In the genomic region with DNA sequence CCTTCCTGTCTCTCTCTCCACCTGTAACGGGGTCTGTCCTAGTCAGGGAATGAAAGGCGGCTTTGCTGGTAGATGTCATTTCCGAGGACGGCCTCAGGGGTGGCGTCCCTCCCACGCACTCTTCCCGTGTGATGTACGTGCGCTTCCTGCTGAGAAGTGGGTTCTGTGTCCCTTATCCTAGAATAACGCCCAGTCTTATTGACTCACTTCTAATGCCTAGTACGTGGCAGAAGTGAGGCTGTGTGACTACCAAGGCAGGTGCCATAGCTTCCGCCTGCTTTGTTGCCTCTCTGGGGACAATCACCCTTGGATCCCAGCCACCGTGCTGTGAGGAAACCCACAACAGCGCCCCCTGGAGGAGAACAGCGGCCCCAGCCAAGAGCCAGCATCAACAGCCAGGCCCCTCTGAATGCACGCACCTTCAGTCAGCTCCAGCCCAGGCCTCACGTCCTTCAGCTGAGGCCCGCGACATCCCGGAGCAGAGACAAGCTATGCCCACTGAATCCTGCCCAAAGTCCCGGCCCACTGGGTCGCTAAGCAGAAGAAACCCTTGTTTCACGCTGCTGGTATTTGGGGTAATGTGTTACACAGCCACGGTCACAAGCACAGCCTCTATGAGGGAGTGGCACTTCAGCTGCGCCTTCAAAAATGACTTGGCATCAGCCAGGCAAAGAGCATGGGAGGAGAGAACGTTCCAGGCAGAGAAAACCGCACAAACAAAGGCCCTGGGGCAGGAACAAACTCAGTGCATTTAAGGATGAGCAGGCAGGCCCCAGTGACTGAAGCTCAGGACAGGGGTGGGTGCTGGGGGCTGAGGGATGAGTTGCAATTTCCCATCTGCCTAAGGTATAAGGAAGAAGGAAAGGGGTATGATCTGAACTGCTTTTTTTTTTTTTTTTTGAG, we compare ENCODE assay signal across 8 cellular contexts.
DNase-seq lines count a peak whose midpoint lies in the region; ATAC-seq and TF ChIP-seq lines count a peak whose summit lies in the region.

No MANE protein-coding gene starts in this region.

- TF ChIP-seq RAD21 in IMR-90 (IDR thresholded peaks at IDR 0.05; ENCODE audit: low read length), result peak; percentile 19; the same call in 1 of the 2 replicates

- H3K36me3 Mint-ChIP-seq in CD4-positive, alpha-beta T cell (ENCODE audit: low read depth), result no peaks in the 10 kb centered on the region
- peaks cover 2% of the 10 kb centered on the region for H3K36me3 Mint-ChIP-seq in memory B cell

- H3K4me3 Mint-ChIP-seq in CD4-positive, alpha-beta T cell, result peak overlapping the region; percentile 7
- no peak overlapping the region for H3K4me3 Mint-ChIP-seq in memory B cell

- no peak overlapping the region for H4K5ac ChIP-seq in IMR-90 (ENCODE audit: low read depth, low read length)

- H3K36me3 ChIP-seq in IMR-90 (ENCODE audit: control insufficient read depth, insufficient read depth, low read length) (no peaks in the 10 kb centered on the region), brain microvascular endothelial cell (replicated peaks) (no peaks in the 10 kb centered on the region)

- H3K9me3 Mint-ChIP-seq in CD4-positive, alpha-beta T cell, result no peaks in the 10 kb centered on the region
- H3K9me3 Mint-ChIP-seq in memory B cell, result peaks cover 4% of the 10 kb centered on the region

- H3K4ac ChIP-seq in IMR-90 (ENCODE audit: low read depth, low read length), result no peak overlapping the region; the same call in 1 of the 2 replicates

- peak overlapping the region; percentile 56; the same call in 1 of the 2 replicates for H2BK120ac ChIP-seq in IMR-90 (ENCODE audit: low read depth, low read length)

- intact Hi-C loops in CD4-positive, alpha-beta T cell (cut with DNase I, micrococcal nuclease), result no loop called here
- intact Hi-C loops in IMR-90 (cut with micrococcal nuclease), result no loop called here

- H3K4me1 Mint-ChIP-seq in CD4-positive, alpha-beta T cell (ENCODE audit: low read depth), result no peaks in the 10 kb centered on the region
- H3K4me1 Mint-ChIP-seq in memory B cell, result no peaks in the 10 kb centered on the region

- H3K79me1 ChIP-seq in IMR-90 (ENCODE audit: low read depth in 1 of 2, low read length in 2 of 2), result no peaks in the 10 kb centered on the region

- no peaks in the 10 kb centered on the region for H4K20me1 ChIP-seq in IMR-90 (ENCODE audit: insufficient read depth, low read length)

- peak; percentile 63 for ATAC-seq in CD4-positive, alpha-beta T cell (ENCODE audit: poor library complexity)
- ATAC-seq in IMR-90 (ENCODE audit: low read depth) (no peak), memory B cell (ENCODE audit: low read depth) (peak; percentile 44), HG03457 (IDR thresholded peaks at IDR 0.05; ENCODE audit: unreplicated experiment) (no peak), HG03469 (IDR thresholded peaks at IDR 0.05; ENCODE audit: unreplicated experiment) (no peak)

- peaks cover 2% of the 10 kb centered on the region for H3K27me3 ChIP-seq in CD4-positive, alpha-beta T cell (ENCODE audit: control insufficient read depth, insufficient read depth, low read length)
- no peaks in the 10 kb centered on the region for H3K27me3 ChIP-seq in IMR-90 (ENCODE audit: control insufficient read depth, insufficient read depth, low read length)
- no peaks in the 10 kb centered on the region for H3K27me3 ChIP-seq in brain microvascular endothelial cell (replicated peaks)

- H4K8ac ChIP-seq in IMR-90 (ENCODE audit: low read depth in 2 of 2, low read length in 2 of 2), result peak overlapping the region in 1 of 2 experiments; percentile 45; a peak in 1 of 4 replicates

- BruUV-seq in IMR-90 (replicated peaks; lab: Mats Ljungman, UMichigan), result no TSS peak

- H3K18ac ChIP-seq in IMR-90 (ENCODE audit: low read depth, low read length), result no peak overlapping the region

- POLR2A ChIA-PET in CD4-positive, alpha-beta T cell (lab: Charles Lee), result no interaction called here
- POLR2A ChIA-PET in IMR-90 (lab: Charles Lee; ENCODE audit: unreplicated experiment), result no interaction called here

- peak overlapping the region; percentile 68 for H2AK5ac ChIP-seq in IMR-90 (ENCODE audit: low read depth, low read length)

- peaks cover 5% of the 10 kb centered on the region; the same call in 1 of the 2 replicates for H3K4me1 ChIP-seq in IMR-90 (ENCODE audit: control insufficient read depth, insufficient read depth, low read length)

- H3K27me3 Mint-ChIP-seq in CD4-positive, alpha-beta T cell, result peaks cover 5% of the 10 kb centered on the region
- H3K27me3 Mint-ChIP-seq in memory B cell, result peaks cover 13% of the 10 kb centered on the region

- H3K9me3 ChIP-seq in CD4-positive, alpha-beta T cell (ENCODE audit: control insufficient read depth, low read length), result no peaks in the 10 kb centered on the region
- 0 out of 2 replicates have a peak, but pooled peaks cover 2% of the 10 kb centered on the region for H3K9me3 ChIP-seq in IMR-90 (ENCODE audit: control insufficient read depth, insufficient read depth, low read length)

- dilution Hi-C loops in IMR-90 (cut with HindIII; ENCODE audit: low sequenced_read_pairs, unreplicated experiment), result no loop called here

- H2AK9ac ChIP-seq in IMR-90 (replicated peaks; ENCODE audit: low read depth, low read length, poor library complexity), result no peak overlapping the region

- peak; percentile 43 for TF ChIP-seq CTCF in CD4-positive, alpha-beta T cell (IDR thresholded peaks at IDR 0.05)
- TF ChIP-seq CTCF in IMR-90 (conservative IDR thresholded peaks at IDR 0.05; ENCODE audit: low read depth, low read length) (peak; percentile 48), brain microvascular endothelial cell (IDR thresholded peaks at IDR 0.05; ENCODE audit: low read depth, low read length, missing control alignments) (peak; percentile 81)

- H4K91ac ChIP-seq in IMR-90 (ENCODE audit: insufficient read depth, low read depth, low read length), result no peak overlapping the region; the same call in 1 of the 2 replicates

- no peak overlapping the region for H3K23ac ChIP-seq in IMR-90 (ENCODE audit: low read depth, low read length)

- H2BK5ac ChIP-seq in IMR-90 (ENCODE audit: low read depth, low read length, poor library complexity, severe bottlenecking), result no peak overlapping the region

- H3K14ac ChIP-seq in IMR-90 (replicated peaks; ENCODE audit: low read depth, low read length), result 0 out of 2 replicates have a peak overlapping the region, but pooled peaks have one; percentile 19

- peak; percentile 20 to 53 (median 25) for DNase-seq in CD4-positive, alpha-beta T cell
- DNase-seq in IMR-90 (no peak), UCSD-AML1 (lab: John Stamatoyannopoulos, UW; ENCODE audit: unreplicated experiment) (peak; percentile 60), brain microvascular endothelial cell (peak; percentile 41), memory B cell (ENCODE audit: low spot score in 2 of 2) (no peak), substantia nigra (lab: John Stamatoyannopoulos, UW) (peak in 32 of 49 donors; percentile 0 to 69 (median 20))

- CTCF ChIA-PET in CD4-positive, alpha-beta T cell (lab: Charles Lee), result no interaction called here
- CTCF ChIA-PET in IMR-90 (lab: Yijun Ruan, JAX), result interaction anchor here (0.9 kb wide), 1 partner anchor 10 kb away, joined by 3 read pairs; no protein-coding TSS in a partner anchor

- H2BK15ac ChIP-seq in IMR-90 (ENCODE audit: low read depth, low read length), result 0 out of 3 replicates have a peak overlapping the region, but pooled peaks have one; percentile 10

- H3K9me1 ChIP-seq in IMR-90 (ENCODE audit: insufficient read depth, low read length), result peaks cover 10% of the 10 kb centered on the region

- H3K4me3 ChIP-seq in IMR-90 (ENCODE audit: insufficient read depth, low read depth, low read length), result no peak overlapping the region
- no peak overlapping the region for H3K4me3 ChIP-seq in brain microvascular endothelial cell (ENCODE audit: low read depth, low read length)

- no peak overlapping the region for H3K9ac ChIP-seq in IMR-90 (ENCODE audit: low read depth, low read length)

- no peak overlapping the region for H3K4me2 ChIP-seq in IMR-90 (ENCODE audit: low read depth, low read length)

- no peak overlapping the region for H3K56ac ChIP-seq in IMR-90 (ENCODE audit: extremely low read depth, insufficient read depth, low read length)

- no peak for TF ChIP-seq POLR2A in IMR-90 (IDR thresholded peaks at IDR 0.05; ENCODE audit: low read depth, low read length)

- WGBS in IMR-90 (ENCODE audit: extremely low coverage in 2 of 2, insufficient read length in 1 of 2), 2 experiments, result 71% methylated on average over 20 of the region's 27 CpGs; no CpG with 5 or more reads in 1 of the 2 experiments

- no peak overlapping the region for H3K27ac Mint-ChIP-seq in CD4-positive, alpha-beta T cell
- no peak overlapping the region for H3K27ac Mint-ChIP-seq in memory B cell

- peak overlapping the region; percentile 72 for H2AFZ ChIP-seq in IMR-90 (replicated peaks; ENCODE audit: low read length, poor library complexity)

- peak overlapping the region; percentile 52; the same call in 1 of the 2 replicates for H2BK20ac ChIP-seq in IMR-90 (ENCODE audit: low read depth, low read length)

- in situ Hi-C loops in IMR-90 (cut with MboI; ENCODE audit: low sequenced_read_pairs) (no loop called here), brain microvascular endothelial cell (cut with HindIII; ENCODE audit: low pct_ligation_motif_present, low sequenced_read_pairs) (loop anchor here (25.0 kb wide), 1 partner anchor 331 kb away; no protein-coding TSS in a partner anchor)

- no peak overlapping the region for H3K27ac ChIP-seq in CD4-positive, alpha-beta T cell (ENCODE audit: low read depth, low read length)
- H3K27ac ChIP-seq in IMR-90 (ENCODE audit: insufficient read depth, low read length) (no peak overlapping the region), brain microvascular endothelial cell (no peak overlapping the region), substantia nigra (ENCODE audit: low read depth, low read length, poor library complexity, severe bottlenecking) (no peak overlapping the region)

TF ChIP-seq in IMR-90, 13 proteins besides CTCF, POLR2A, EP300 and RAD21:
- TF ChIP-seq, protein P1, sequence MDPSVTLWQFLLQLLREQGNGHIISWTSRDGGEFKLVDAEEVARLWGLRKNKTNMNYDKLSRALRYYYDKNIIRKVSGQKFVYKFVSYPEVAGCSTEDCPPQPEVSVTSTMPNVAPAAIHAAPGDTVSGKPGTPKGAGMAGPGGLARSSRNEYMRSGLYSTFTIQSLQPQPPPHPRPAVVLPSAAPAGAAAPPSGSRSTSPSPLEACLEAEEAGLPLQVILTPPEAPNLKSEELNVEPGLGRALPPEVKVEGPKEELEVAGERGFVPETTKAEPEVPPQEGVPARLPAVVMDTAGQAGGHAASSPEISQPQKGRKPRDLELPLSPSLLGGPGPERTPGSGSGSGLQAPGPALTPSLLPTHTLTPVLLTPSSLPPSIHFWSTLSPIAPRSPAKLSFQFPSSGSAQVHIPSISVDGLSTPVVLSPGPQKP (IDR thresholded peaks at IDR 0.05; ENCODE audit: borderline replicate concordance, low read depth, low read length), result no peak
- TF ChIP-seq SMC3 (IDR thresholded peaks at IDR 0.05; ENCODE audit: low read depth, low read length) (peak; percentile 38), RFX5 (IDR thresholded peaks at IDR 0.05; ENCODE audit: low read depth, low read length) (no peak), CHD1 (IDR thresholded peaks at IDR 0.05; ENCODE audit: low read depth, low read length) (no peak), RCOR1 (IDR thresholded peaks at IDR 0.05; ENCODE audit: insufficient replicate concordance, low read length) (no peak)

Comparison
In these comparisons a context has a peak if more than half of its experiments do, and no peak if none do; other contexts are left out.
1. ATAC-seq: peak in CD4-positive, alpha-beta T cell (single experiment) and memory B cell (single experiment); none in IMR-90 (single experiment), HG03457 (single experiment) and HG03469 (single experiment).
2. DNase-seq: peak in CD4-positive, alpha-beta T cell (10 of 10), UCSD-AML1 (single experiment), brain microvascular endothelial cell (single experiment) and substantia nigra (32 of 49); none in IMR-90 (single experiment) and memory B cell (0 of 2).
3. Peak in every context shown above with its lines, with median percentiles within 50 percentile points of each other: CTCF ChIP-seq.